10 cellular contexts compared by ENCODE assay signal in genomic region chr12:57763881-57764661, GRCh38. TPM values are rescaled to one million over a fixed set of nuclear protein-coding genes. Genes with fewer than 3 reads are reported as not detected.
A peak's percentile ranks its signal among the peaks of the same experiment; 100 is the strongest.
DNase-seq lines count a peak whose midpoint lies in the region; ATAC-seq, FAIRE-seq and TF ChIP-seq lines count a peak whose summit lies in the region.
"Had no signal": no experiment of that assay in that cellular context is flagged by ENCODE, and none has a peak within 500 bp of the region (broad histone marks: within the 10 kb centered on the region; RNA-seq: fewer than 3 reads in every experiment).

No MANE protein-coding gene starts in this region.

- H3K27me3 ChIP-seq in HepG2 (ENCODE audit: control insufficient read depth in 1 of 2, insufficient read depth in 2 of 2, low read length in 2 of 2) (peaks cover 0 to 6% of the 10 kb centered on the region in 2 experiments; a peak in 1 of 5 replicates), right lobe of liver (peaks cover 4 to 9% of the 10 kb centered on the region in 2 donors), iPS-20b (ENCODE audit: insufficient read depth, low read length) (peaks cover 69% of the 10 kb centered on the region), upper lobe of left lung (peaks cover 0 to 24% (median 19%) of the 10 kb centered on the region in 4 donors)

- TF ChIP-seq EP300 in HepG2 (IDR thresholded peaks at IDR 0.05; ENCODE audit: low read depth in 2 of 2, low read length in 2 of 2), result no peak
- no peak for TF ChIP-seq EP300 in HepG2 (CRISPR knock-in tag; IDR thresholded peaks at IDR 0.05; ENCODE audit: borderline replicate concordance)
- TF ChIP-seq EP300 in upper lobe of left lung (IDR thresholded peaks at IDR 0.05), result no peak

- CTCF ChIA-PET in HepG2 (lab: Yijun Ruan, JAX; ENCODE audit: low intra/inter-chr PET ratio, low total read pairs), result interaction anchor here (1.3 kb wide), 1 partner anchor 141 kb away, joined by 4 read pairs; no protein-coding TSS in a partner anchor
- CTCF ChIA-PET in activated CD8-positive, alpha-beta T cell treated with anti-CD3 and anti-CD28 coated beads, Interleukin-2, amount 10 ng/mL, durations not matched to agents 7 days and 5 days (lab: Charles Lee), result interaction anchor here (0.6 to 5.4 kb wide), 11 partner anchors 8 to 140 kb away, joined by 3 to 72 read pairs (median 3); partner anchors contain the start of genes CDK4 and MARCHF9

- peaks cover 36% of the 10 kb centered on the region for H3K4me1 ChIP-seq in HepG2 (ENCODE audit: insufficient read depth, low read length)
- peaks cover 0 to 16% (median 0%) of the 10 kb centered on the region in 4 donors for H3K4me1 ChIP-seq in right lobe of liver
- H3K4me1 ChIP-seq in iPS-20b (ENCODE audit: insufficient read depth, low read length), result peaks cover 9% of the 10 kb centered on the region; the same call in 1 of the 2 replicates
- H3K4me1 ChIP-seq in upper lobe of left lung, result peaks cover 26 to 34% (median 31%) of the 10 kb centered on the region in 4 donors

- H2AFZ ChIP-seq in HepG2 (ENCODE audit: low read length), result no peak overlapping the region

- H3K9ac ChIP-seq in HepG2 (ENCODE audit: insufficient read depth, low read depth, low read length) (no peak overlapping the region), iPS-20b (ENCODE audit: low read depth, low read length) (no peak overlapping the region)

- BruUV-seq in HepG2 (replicated peaks; lab: Mats Ljungman, UMichigan), result no TSS peak

- no peaks in the 10 kb centered on the region for H3K9me3 ChIP-seq in HepG2 (ENCODE audit: low read length)
- no peaks in the 10 kb centered on the region for H3K9me3 ChIP-seq in right lobe of liver
- H3K9me3 ChIP-seq in iPS-20b (ENCODE audit: insufficient read depth, low read depth, low read length), result no peaks in the 10 kb centered on the region
- H3K9me3 ChIP-seq in upper lobe of left lung, result no peaks in the 10 kb centered on the region
- H3K9me3 ChIP-seq: BE2C had no signal

- peaks cover 4 to 10% of the 10 kb centered on the region in 2 experiments; a peak in 4 of 5 replicates for H3K36me3 ChIP-seq in HepG2 (replicated peaks in 1 of 2; ENCODE audit: control insufficient read depth in 1 of 2, insufficient read depth in 2 of 2, low read length in 2 of 2)
- H3K36me3 ChIP-seq in right lobe of liver, result no peaks in the 10 kb centered on the region
- peaks cover 14% of the 10 kb centered on the region for H3K36me3 ChIP-seq in iPS-20b (ENCODE audit: insufficient read depth, low read depth, low read length)
- peaks cover 0 to 8% (median 3%) of the 10 kb centered on the region in 4 donors for H3K36me3 ChIP-seq in upper lobe of left lung

- H3K9me3 Mint-ChIP-seq in activated CD8-positive, alpha-beta T cell treated with anti-CD3 and anti-CD28 coated beads, Interleukin-2, amount 10 ng/mL, durations not matched to agents 7 days and 5 days (ENCODE audit: insufficient read depth), result no peaks in the 10 kb centered on the region

- H3K36me3 Mint-ChIP-seq in activated CD8-positive, alpha-beta T cell treated with anti-CD3 and anti-CD28 coated beads, Interleukin-2, amount 10 ng/mL, durations not matched to agents 7 days and 5 days (ENCODE audit: low read depth), result peaks cover 8% of the 10 kb centered on the region

- H3K27ac Mint-ChIP-seq in activated CD8-positive, alpha-beta T cell treated with anti-CD3 and anti-CD28 coated beads, Interleukin-2, amount 10 ng/mL, durations not matched to agents 7 days and 5 days, result no peak overlapping the region

- no peaks in the 10 kb centered on the region for H3K79me2 ChIP-seq in HepG2 (ENCODE audit: insufficient read depth, low read length)

- H3K27me3 Mint-ChIP-seq in activated CD8-positive, alpha-beta T cell treated with anti-CD3 and anti-CD28 coated beads, Interleukin-2, amount 10 ng/mL, durations not matched to agents 7 days and 5 days (ENCODE audit: low read depth), result peaks cover 12% of the 10 kb centered on the region

- peaks cover 33% of the 10 kb centered on the region for H3K4me1 Mint-ChIP-seq in activated CD8-positive, alpha-beta T cell treated with anti-CD3 and anti-CD28 coated beads, Interleukin-2, amount 10 ng/mL, durations not matched to agents 7 days and 5 days (ENCODE audit: low read depth)

- DNase-seq in HepG2 (ENCODE audit: low spot score), result no peak
- DNase-seq in right lobe of liver, result no peak
- no peak for DNase-seq in activated CD8-positive, alpha-beta T cell treated with anti-CD3 and anti-CD28 coated beads, Interleukin-2, amount 10 ng/mL, durations not matched to agents 7 days and 5 days
- DNase-seq in upper lobe of left lung, result no peak
- DNase-seq in SK-N-DZ (ENCODE audit: low spot score), result no peak
- DNase-seq: BE2C, cerebellar nuclear complex had no signal

- TF ChIP-seq POLR2A in HepG2 (IDR thresholded peaks at IDR 0.05; ENCODE audit: insufficient read depth in 1 of 2, low read depth in 2 of 2, low read length in 2 of 2) (no peak), right lobe of liver (IDR thresholded peaks at IDR 0.05) (no peak), upper lobe of left lung (IDR thresholded peaks at IDR 0.05) (no peak)

- WGBS in HepG2 (ENCODE audit: low lambda C conversion rate), result 88% methylated on average over 6 of the region's 6 CpGs
- WGBS in right lobe of liver (ENCODE audit: insufficient coverage, low coverage, low lambda C conversion rate, missing lambda C conversion rate), result 80% methylated on average over 4 of the region's 6 CpGs
- 65 to 80% methylated on average over 6 of the region's 6 CpGs for WGBS in upper lobe of left lung, 2 donors

- no peak for TF ChIP-seq CTCF in HepG2 (CRISPR knock-in tag; IDR thresholded peaks at IDR 0.05)
- no peak for TF ChIP-seq CTCF in right lobe of liver (IDR thresholded peaks at IDR 0.05)
- no peak for TF ChIP-seq CTCF in upper lobe of left lung (IDR thresholded peaks at IDR 0.05)

- no peak; the same call in 2 of the 3 replicates for ATAC-seq in HepG2
- ATAC-seq in right lobe of liver, result no peak
- no peak for ATAC-seq in activated CD8-positive, alpha-beta T cell treated with anti-CD3 and anti-CD28 coated beads, Interleukin-2, amount 10 ng/mL, durations not matched to agents 7 days and 5 days
- ATAC-seq in upper lobe of left lung (ENCODE audit: low FRiP score in 2 of 2), result no peak
- ATAC-seq in HG03045 (IDR thresholded peaks at IDR 0.05; ENCODE audit: unreplicated experiment), result no peak
- ATAC-seq in HG02981 (IDR thresholded peaks at IDR 0.05; ENCODE audit: unreplicated experiment), result no peak

- POLR2A ChIA-PET in HepG2 (lab: Yijun Ruan, JAX), result interaction anchor here (1.4 kb wide), 1 partner anchor 8 kb away, joined by 9 read pairs; no protein-coding TSS in a partner anchor
- POLR2A ChIA-PET in activated CD8-positive, alpha-beta T cell treated with anti-CD3 and anti-CD28 coated beads, Interleukin-2, amount 10 ng/mL, durations not matched to agents 7 days and 5 days (lab: Charles Lee), result interaction anchor here (0.7 to 1.2 kb wide), 3 partner anchors 12 to 73 kb away, joined by 3 to 4 read pairs (median 3); partner anchors contain the start of genes CDK4 and TSPAN31

- H3K4me3 ChIP-seq in HepG2 (replicated peaks in 1 of 3; ENCODE audit: insufficient read depth in 1 of 3, low read depth in 2 of 3, low read length in 3 of 3) (0 out of 6 replicates have a peak overlapping the region, but pooled peaks of 1 of the 3 experiments have one; percentile 78), right lobe of liver (no peak overlapping the region), iPS-20b (ENCODE audit: low read length) (peak overlapping the region; percentile 82; the same call in 1 of the 2 replicates), upper lobe of left lung (peak overlapping the region in 3 of 4 donors; percentile 42 to 56 (median 51))

- H3K4me2 ChIP-seq in HepG2 (ENCODE audit: low read depth, low read length), result peak overlapping the region; percentile 95; the same call in 1 of the 2 replicates

- in situ Hi-C loops in HepG2 (cut with HindIII; ENCODE audit: extremely low pct_ligation_motif_present, low pct_unique_long_range_greater_than_20kb), result no loop called here

- H4K20me1 ChIP-seq in HepG2 (ENCODE audit: insufficient read depth, low read length), result no peaks in the 10 kb centered on the region

- H3K4me3 Mint-ChIP-seq in activated CD8-positive, alpha-beta T cell treated with anti-CD3 and anti-CD28 coated beads, Interleukin-2, amount 10 ng/mL, durations not matched to agents 7 days and 5 days, result peak overlapping the region; percentile 83

- H3K27ac ChIP-seq in HepG2 (ENCODE audit: extremely low read length, insufficient read depth, low read length) (no peak overlapping the region), right lobe of liver (no peak overlapping the region), iPS-20b (ENCODE audit: low read length) (no peak overlapping the region), upper lobe of left lung (no peak overlapping the region)

- intact Hi-C loops in HepG2 (cut with micrococcal nuclease; ENCODE audit: unreplicated experiment), result no loop called here
- intact Hi-C loops in right lobe of liver (cut with DNase I), result no loop called here

- no peak for TF ChIP-seq RAD21 in HepG2 (CRISPR knock-in tag; IDR thresholded peaks at IDR 0.05)

- FAIRE-seq in HepG2 (lab: Jason Lieb, UNC), result no peak

RNA-seq across cellular contexts. Expression of gene CYP27B1, which starts 2.8 kb away (rescaled TPM):
- total RNA-seq in HepG2 (2016; rRNA removed; fragmentation: Illumina TruSeq; extraction: Trizol) (0.97 and 2.3 TPM in 2 replicates), right lobe of liver (1 to 10 TPM in 3 of 6 experiments, under 1 TPM in 3; 0.25 to 1.4 (median 0.81) TPM), upper lobe of left lung (1 to 10 TPM in 4 of 6 donors, under 1 TPM in 1, not detected in 1; 0.98 to 5.2 (median 2.5) TPM)
- total RNA-seq in HepG2 (2016; cell fraction: cytosol; rRNA removed; fragmentation: Illumina TruSeq; extraction: Trizol; ENCODE audit: low read depth), result 0.51 and 0.53 TPM in 2 replicates
- total RNA-seq in HepG2 (2016; cell fraction: insoluble cytoplasmic fraction; rRNA removed; fragmentation: Illumina TruSeq; extraction: Trizol), result 0.70 and 2.8 TPM in 2 replicates
- total RNA-seq in HepG2 (2016; cell fraction: membrane; rRNA removed; fragmentation: Illumina TruSeq; extraction: Trizol), result 0.79 and 0.83 TPM in 2 replicates
- 4.1 and 5.2 TPM in 2 replicates for total RNA-seq in HepG2 (2016; cell fraction: nucleus; rRNA removed; fragmentation: Illumina TruSeq; extraction: Trizol)
- 3.0 and 3.4 TPM in 2 replicates for polyA plus RNA-seq in HepG2 (2011; rRNA removed)
- 0.86 and 1.2 TPM in 2 replicates for polyA plus RNA-seq in HepG2 (2011; cell fraction: cytosol; rRNA removed)
- polyA plus RNA-seq in HepG2 (2011; cell fraction: nucleus; rRNA removed), result 19.6 and 23.7 TPM in 2 replicates
- polyA plus RNA-seq in HepG2 (2012), result 1.4 and 2.3 TPM in 2 replicates
- polyA plus RNA-seq in HepG2 (2016; cell fraction: cytosol; fragmentation: Illumina TruSeq; extraction: Trizol; ENCODE audit: low read depth), result 0.29 and 0.36 TPM in 2 replicates
- polyA plus RNA-seq in HepG2 (2016; cell fraction: insoluble cytoplasmic fraction; fragmentation: Illumina TruSeq; extraction: Trizol; ENCODE audit: low read depth), result 1.1 and 1.2 TPM in 2 replicates
- polyA plus RNA-seq in HepG2 (2016; cell fraction: membrane; fragmentation: Illumina TruSeq; extraction: Trizol; ENCODE audit: low read depth), result 0.59 and 0.77 TPM in 2 replicates
- 6.9 and 9.0 TPM in 2 replicates for polyA plus RNA-seq in HepG2 (2016; cell fraction: nucleus; fragmentation: Illumina TruSeq; extraction: Trizol; ENCODE audit: insufficient read depth, low read depth)
- polyA minus RNA-seq in HepG2 (2011; rRNA and poly(A)+ RNA removed; ENCODE audit: low replicate concordance), result 5.9 and 7.2 TPM in 2 replicates
- polyA minus RNA-seq in HepG2 (2011; cell fraction: cytosol; rRNA and poly(A)+ RNA removed), result 0.40 and 1.9 TPM in 2 replicates
- polyA minus RNA-seq in HepG2 (2011; cell fraction: nucleus; rRNA and poly(A)+ RNA removed), result 15.7 and 19.3 TPM in 2 replicates
- 1 to 10 TPM; 2.3 to 2.6 TPM for total RNA-seq in activated CD8-positive, alpha-beta T cell treated with anti-CD3 and anti-CD28 coated beads, Interleukin-2, amount 10 ng/mL, durations not matched to agents 7 days and 5 days
- polyA plus RNA-seq in SK-N-DZ (2014; cell fraction: cytosol; rRNA removed), result 2.3 and 4.5 TPM in 2 replicates
- 17.2 and 30.3 TPM in 2 replicates for polyA plus RNA-seq in SK-N-DZ (2014; cell fraction: nucleus; rRNA removed)

RNA-seq across cellular contexts. Expression of gene METTL1, which starts 7.8 kb away (rescaled TPM):
- total RNA-seq in HepG2 (2016; rRNA removed; fragmentation: Illumina TruSeq; extraction: Trizol) (34.7 and 35.5 TPM in 2 replicates), right lobe of liver (10 to 100 TPM in 5 of 6 experiments, 1 to 10 TPM in 1; 9.7 to 13.6 (median 10.3) TPM), upper lobe of left lung (10 to 100 TPM in 4 of 6 donors, 1 to 10 TPM in 2; 1.3 to 30.2 (median 16.9) TPM)
- total RNA-seq in HepG2 (2016; cell fraction: cytosol; rRNA removed; fragmentation: Illumina TruSeq; extraction: Trizol; ENCODE audit: low read depth), result 13.7 and 15.7 TPM in 2 replicates
- total RNA-seq in HepG2 (2016; cell fraction: insoluble cytoplasmic fraction; rRNA removed; fragmentation: Illumina TruSeq; extraction: Trizol), result 35.1 and 37.6 TPM in 2 replicates
- total RNA-seq in HepG2 (2016; cell fraction: membrane; rRNA removed; fragmentation: Illumina TruSeq; extraction: Trizol), result 18.6 and 19.7 TPM in 2 replicates
- 22.7 and 26.8 TPM in 2 replicates for total RNA-seq in HepG2 (2016; cell fraction: nucleus; rRNA removed; fragmentation: Illumina TruSeq; extraction: Trizol)
- 36.9 and 38.3 TPM in 2 replicates for polyA plus RNA-seq in HepG2 (2011; rRNA removed)
- polyA plus RNA-seq in HepG2 (2011; cell fraction: cytosol; rRNA removed), result 22.7 and 24.5 TPM in 2 replicates
- 38.6 and 43.0 TPM in 2 replicates for polyA plus RNA-seq in HepG2 (2011; cell fraction: nucleus; rRNA removed)
- 21.2 and 23.6 TPM in 2 replicates for polyA plus RNA-seq in HepG2 (2012)
- 11.4 and 14.1 TPM in 2 replicates for polyA plus RNA-seq in HepG2 (2016; cell fraction: cytosol; fragmentation: Illumina TruSeq; extraction: Trizol; ENCODE audit: low read depth)
- polyA plus RNA-seq in HepG2 (2016; cell fraction: insoluble cytoplasmic fraction; fragmentation: Illumina TruSeq; extraction: Trizol; ENCODE audit: low read depth), result 46.1 and 52.2 TPM in 2 replicates
- 15.5 and 17.6 TPM in 2 replicates for polyA plus RNA-seq in HepG2 (2016; cell fraction: membrane; fragmentation: Illumina TruSeq; extraction: Trizol; ENCODE audit: low read depth)
- polyA plus RNA-seq in HepG2 (2016; cell fraction: nucleus; fragmentation: Illumina TruSeq; extraction: Trizol; ENCODE audit: insufficient read depth, low read depth), result 43.2 and 53.1 TPM in 2 replicates
- polyA minus RNA-seq in HepG2 (2011; rRNA and poly(A)+ RNA removed; ENCODE audit: low replicate concordance), result 49.2 and 64.0 TPM in 2 replicates
- polyA minus RNA-seq in HepG2 (2011; cell fraction: cytosol; rRNA and poly(A)+ RNA removed), result 9.4 and 10.6 TPM in 2 replicates
- 58.3 and 58.5 TPM in 2 replicates for polyA minus RNA-seq in HepG2 (2011; cell fraction: nucleus; rRNA and poly(A)+ RNA removed)
- 10 to 100 TPM; 26.3 to 28.8 TPM for total RNA-seq in activated CD8-positive, alpha-beta T cell treated with anti-CD3 and anti-CD28 coated beads, Interleukin-2, amount 10 ng/mL, durations not matched to agents 7 days and 5 days
- 9.8 and 11.7 TPM in 2 replicates for polyA plus RNA-seq in SK-N-DZ (2014; cell fraction: cytosol; rRNA removed)
- polyA plus RNA-seq in SK-N-DZ (2014; cell fraction: nucleus; rRNA removed), result 19.3 and 31.1 TPM in 2 replicates

RNA-seq across cellular contexts. Expression of gene EEF1AKMT3, which starts 8.3 kb away (rescaled TPM):
- total RNA-seq in HepG2 (2016; rRNA removed; fragmentation: Illumina TruSeq; extraction: Trizol) (4.7 and 6.6 TPM in 2 replicates), right lobe of liver (1 to 10 TPM; 3.2 to 5.5 (median 3.7) TPM), upper lobe of left lung (10 to 100 TPM in 2 of 6 donors, 1 to 10 TPM in 4; 4.2 to 18.3 (median 6.4) TPM)
- 1.7 and 1.9 TPM in 2 replicates for total RNA-seq in HepG2 (2016; cell fraction: cytosol; rRNA removed; fragmentation: Illumina TruSeq; extraction: Trizol; ENCODE audit: low read depth)
- total RNA-seq in HepG2 (2016; cell fraction: insoluble cytoplasmic fraction; rRNA removed; fragmentation: Illumina TruSeq; extraction: Trizol), result 5.0 and 5.9 TPM in 2 replicates
- total RNA-seq in HepG2 (2016; cell fraction: membrane; rRNA removed; fragmentation: Illumina TruSeq; extraction: Trizol), result 6.1 TPM in 2 replicates
- total RNA-seq in HepG2 (2016; cell fraction: nucleus; rRNA removed; fragmentation: Illumina TruSeq; extraction: Trizol), result 3.5 and 3.8 TPM in 2 replicates
- 10.8 and 11.4 TPM in 2 replicates for polyA plus RNA-seq in HepG2 (2011; rRNA removed)
- polyA plus RNA-seq in HepG2 (2011; cell fraction: cytosol; rRNA removed), result 9.7 and 10.4 TPM in 2 replicates
- 8.1 and 9.8 TPM in 2 replicates for polyA plus RNA-seq in HepG2 (2011; cell fraction: nucleus; rRNA removed)
- 7.8 and 9.8 TPM in 2 replicates for polyA plus RNA-seq in HepG2 (2012)
- 1.3 and 1.5 TPM in 2 replicates for polyA plus RNA-seq in HepG2 (2016; cell fraction: cytosol; fragmentation: Illumina TruSeq; extraction: Trizol; ENCODE audit: low read depth)
- 6.4 and 8.5 TPM in 2 replicates for polyA plus RNA-seq in HepG2 (2016; cell fraction: insoluble cytoplasmic fraction; fragmentation: Illumina TruSeq; extraction: Trizol; ENCODE audit: low read depth)
- 5.3 and 6.0 TPM in 2 replicates for polyA plus RNA-seq in HepG2 (2016; cell fraction: membrane; fragmentation: Illumina TruSeq; extraction: Trizol; ENCODE audit: low read depth)
- polyA plus RNA-seq in HepG2 (2016; cell fraction: nucleus; fragmentation: Illumina TruSeq; extraction: Trizol; ENCODE audit: insufficient read depth, low read depth), result 10.5 TPM in 2 replicates
- 6.5 and 19.9 TPM in 2 replicates for polyA minus RNA-seq in HepG2 (2011; rRNA and poly(A)+ RNA removed; ENCODE audit: low replicate concordance)
- 5.5 and 6.4 TPM in 2 replicates for polyA minus RNA-seq in HepG2 (2011; cell fraction: cytosol; rRNA and poly(A)+ RNA removed)
- polyA minus RNA-seq in HepG2 (2011; cell fraction: nucleus; rRNA and poly(A)+ RNA removed), result 3.5 and 5.6 TPM in 2 replicates
- total RNA-seq in activated CD8-positive, alpha-beta T cell treated with anti-CD3 and anti-CD28 coated beads, Interleukin-2, amount 10 ng/mL, durations not matched to agents 7 days and 5 days, result 1 to 10 TPM; 3.1 to 3.2 TPM
- polyA plus RNA-seq in SK-N-DZ (2014; cell fraction: cytosol; rRNA removed), result 4.9 and 7.5 TPM in 2 replicates
- polyA plus RNA-seq in SK-N-DZ (2014; cell fraction: nucleus; rRNA removed), result 6.4 and 10.0 TPM in 2 replicates

RNA-seq across cellular contexts. Expression of gene MARCHF9, which starts 9.2 kb away (rescaled TPM):
- total RNA-seq in HepG2 (2016; rRNA removed; fragmentation: Illumina TruSeq; extraction: Trizol) (2.7 and 5.7 TPM in 2 replicates), right lobe of liver (1 to 10 TPM; 2.1 to 3.9 (median 3.3) TPM), upper lobe of left lung (10 to 100 TPM; 15.4 to 36.7 (median 21.3) TPM)
- total RNA-seq in HepG2 (2016; cell fraction: cytosol; rRNA removed; fragmentation: Illumina TruSeq; extraction: Trizol; ENCODE audit: low read depth), result 3.9 and 5.1 TPM in 2 replicates
- 3.4 and 4.7 TPM in 2 replicates for total RNA-seq in HepG2 (2016; cell fraction: insoluble cytoplasmic fraction; rRNA removed; fragmentation: Illumina TruSeq; extraction: Trizol)
- total RNA-seq in HepG2 (2016; cell fraction: membrane; rRNA removed; fragmentation: Illumina TruSeq; extraction: Trizol), result 5.9 and 6.2 TPM in 2 replicates
- 3.4 and 4.3 TPM in 2 replicates for total RNA-seq in HepG2 (2016; cell fraction: nucleus; rRNA removed; fragmentation: Illumina TruSeq; extraction: Trizol)
- polyA plus RNA-seq in HepG2 (2011; rRNA removed), result 9.6 and 14.5 TPM in 2 replicates
- polyA plus RNA-seq in HepG2 (2011; cell fraction: cytosol; rRNA removed), result 8.1 and 8.8 TPM in 2 replicates
- 15.5 and 17.5 TPM in 2 replicates for polyA plus RNA-seq in HepG2 (2011; cell fraction: nucleus; rRNA removed)
- polyA plus RNA-seq in HepG2 (2012), result 7.7 and 10.3 TPM in 2 replicates
- 2.7 and 3.1 TPM in 2 replicates for polyA plus RNA-seq in HepG2 (2016; cell fraction: cytosol; fragmentation: Illumina TruSeq; extraction: Trizol; ENCODE audit: low read depth)
- 5.0 and 8.0 TPM in 2 replicates for polyA plus RNA-seq in HepG2 (2016; cell fraction: insoluble cytoplasmic fraction; fragmentation: Illumina TruSeq; extraction: Trizol; ENCODE audit: low read depth)
- 5.8 TPM in 2 replicates for polyA plus RNA-seq in HepG2 (2016; cell fraction: membrane; fragmentation: Illumina TruSeq; extraction: Trizol; ENCODE audit: low read depth)
- 13.4 and 15.4 TPM in 2 replicates for polyA plus RNA-seq in HepG2 (2016; cell fraction: nucleus; fragmentation: Illumina TruSeq; extraction: Trizol; ENCODE audit: insufficient read depth, low read depth)
- polyA minus RNA-seq in HepG2 (2011; rRNA and poly(A)+ RNA removed; ENCODE audit: low replicate concordance), result 12.1 and 12.5 TPM in 2 replicates
- 4.1 and 4.5 TPM in 2 replicates for polyA minus RNA-seq in HepG2 (2011; cell fraction: cytosol; rRNA and poly(A)+ RNA removed)
- polyA minus RNA-seq in HepG2 (2011; cell fraction: nucleus; rRNA and poly(A)+ RNA removed), result 3.7 and 5.3 TPM in 2 replicates
- total RNA-seq in activated CD8-positive, alpha-beta T cell treated with anti-CD3 and anti-CD28 coated beads, Interleukin-2, amount 10 ng/mL, durations not matched to agents 7 days and 5 days, result 10 to 100 TPM; 23.6 to 24.4 TPM
- 20.5 and 26.1 TPM in 2 replicates for polyA plus RNA-seq in SK-N-DZ (2014; cell fraction: cytosol; rRNA removed)
- polyA plus RNA-seq in SK-N-DZ (2014; cell fraction: nucleus; rRNA removed), result 28.3 and 38.3 TPM in 2 replicates

RNA-seq across cellular contexts. Expression of gene CDK4, which starts 12.0 kb away (rescaled TPM):
- 209 and 255 TPM in 2 replicates for total RNA-seq in HepG2 (2016; rRNA removed; fragmentation: Illumina TruSeq; extraction: Trizol)
- 114 and 177 TPM in 2 replicates for total RNA-seq in HepG2 (2016; cell fraction: cytosol; rRNA removed; fragmentation: Illumina TruSeq; extraction: Trizol; ENCODE audit: low read depth)
- 213 and 245 TPM in 2 replicates for total RNA-seq in HepG2 (2016; cell fraction: insoluble cytoplasmic fraction; rRNA removed; fragmentation: Illumina TruSeq; extraction: Trizol)
- total RNA-seq in HepG2 (2016; cell fraction: membrane; rRNA removed; fragmentation: Illumina TruSeq; extraction: Trizol), result 203 and 282 TPM in 2 replicates
- 105 and 134 TPM in 2 replicates for total RNA-seq in HepG2 (2016; cell fraction: nucleus; rRNA removed; fragmentation: Illumina TruSeq; extraction: Trizol)
- polyA plus RNA-seq in HepG2 (2011; rRNA removed), result 171 and 191 TPM in 2 replicates
- polyA plus RNA-seq in HepG2 (2011; cell fraction: cytosol; rRNA removed), result 223 and 255 TPM in 2 replicates
- polyA plus RNA-seq in HepG2 (2011; cell fraction: nucleus; rRNA removed), result 58.2 and 58.6 TPM in 2 replicates
- polyA plus RNA-seq in HepG2 (2012), result 68.6 and 92.8 TPM in 2 replicates
- 148 and 226 TPM in 2 replicates for polyA plus RNA-seq in HepG2 (2016; cell fraction: cytosol; fragmentation: Illumina TruSeq; extraction: Trizol; ENCODE audit: low read depth)
- polyA plus RNA-seq in HepG2 (2016; cell fraction: insoluble cytoplasmic fraction; fragmentation: Illumina TruSeq; extraction: Trizol; ENCODE audit: low read depth), result 315 and 325 TPM in 2 replicates
- polyA plus RNA-seq in HepG2 (2016; cell fraction: membrane; fragmentation: Illumina TruSeq; extraction: Trizol; ENCODE audit: low read depth), result 208 and 297 TPM in 2 replicates
- 175 and 177 TPM in 2 replicates for polyA plus RNA-seq in HepG2 (2016; cell fraction: nucleus; fragmentation: Illumina TruSeq; extraction: Trizol; ENCODE audit: insufficient read depth, low read depth)
- polyA minus RNA-seq in HepG2 (2011; rRNA and poly(A)+ RNA removed; ENCODE audit: low replicate concordance), result 141 and 375 TPM in 2 replicates
- polyA minus RNA-seq in HepG2 (2011; cell fraction: cytosol; rRNA and poly(A)+ RNA removed), result 49.7 and 59.9 TPM in 2 replicates
- 72.6 and 80.6 TPM in 2 replicates for polyA minus RNA-seq in HepG2 (2011; cell fraction: nucleus; rRNA and poly(A)+ RNA removed)
- 10 to 100 TPM; 23.3 to 47.3 (median 31.8) TPM for total RNA-seq in right lobe of liver
- 100 to 1,000 TPM; 132 to 146 TPM for total RNA-seq in activated CD8-positive, alpha-beta T cell treated with anti-CD3 and anti-CD28 coated beads, Interleukin-2, amount 10 ng/mL, durations not matched to agents 7 days and 5 days
- total RNA-seq in upper lobe of left lung, result 100 to 1,000 TPM in 2 of 6 donors, 10 to 100 TPM in 4; 38.5 to 109 (median 62.5) TPM
- 521 and 557 TPM in 2 replicates for polyA plus RNA-seq in SK-N-DZ (2014; cell fraction: cytosol; rRNA removed)
- polyA plus RNA-seq in SK-N-DZ (2014; cell fraction: nucleus; rRNA removed), result 182 and 296 TPM in 2 replicates

Comparison
In these comparisons a context has a peak if more than half of its experiments do, and no peak if none do; other contexts are left out.
1. H3K4me3 ChIP-seq: peak in iPS-20b (single experiment) and upper lobe of left lung (3 of 4); none in right lobe of liver (0 of 3).